In the genomic region with DNA sequence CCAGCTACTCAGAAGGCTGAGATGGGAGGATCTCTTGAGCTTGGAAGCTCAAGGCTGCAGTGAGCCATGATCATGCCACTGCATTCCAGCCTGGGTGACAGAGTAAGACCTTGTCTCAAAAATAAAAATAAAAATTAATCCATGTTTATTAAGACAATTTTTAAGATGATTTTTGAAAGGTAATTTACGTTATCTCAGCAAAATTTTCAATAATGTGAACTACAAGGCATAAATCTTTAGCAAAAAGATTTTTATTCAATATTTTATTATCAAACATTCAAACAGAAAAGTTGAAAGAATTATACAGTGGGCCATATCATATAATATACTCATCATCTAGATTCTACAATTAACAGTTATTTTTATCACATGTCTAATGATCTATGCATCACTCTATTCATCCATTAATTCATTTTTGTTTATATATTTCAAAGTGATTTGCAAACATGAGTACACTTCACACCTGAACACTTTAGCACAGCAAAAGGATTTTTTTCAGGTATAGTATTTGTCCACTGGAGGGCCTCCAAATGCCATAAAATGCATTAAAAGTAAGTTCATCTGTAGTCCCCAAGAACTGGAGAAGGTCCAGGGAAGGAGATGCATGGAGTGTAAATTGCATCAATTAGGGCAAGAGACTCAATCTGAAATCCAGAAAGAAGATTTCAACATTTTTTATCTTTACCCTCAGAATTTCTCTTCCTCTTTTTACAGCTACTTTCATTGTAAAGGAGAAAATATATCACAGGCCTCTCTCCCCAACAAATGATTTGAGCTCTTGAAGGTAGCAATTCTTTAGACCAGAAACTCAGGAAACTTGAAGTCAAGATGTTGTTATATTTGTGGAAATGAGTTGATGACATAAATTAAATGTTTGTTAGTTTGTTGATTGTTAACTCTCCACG, we compare ENCODE assay signal across 8 cellular contexts. TPM values are rescaled to one million over a fixed set of nuclear protein-coding genes. Genes with fewer than 3 reads are reported as not detected.
DNase-seq lines count a peak whose midpoint lies in the region; ATAC-seq, FAIRE-seq and TF ChIP-seq lines count a peak whose summit lies in the region.

No MANE protein-coding gene starts in this region.

- no peaks in the 10 kb centered on the region for H3K4me1 ChIP-seq in osteoblast (ENCODE audit: insufficient read depth, low read length)

- peak; percentile 46 for TF ChIP-seq CTCF in osteoblast (IDR thresholded peaks at IDR 0.05; ENCODE audit: extremely low read depth, low read depth, low read length)

- H3K27me3 ChIP-seq in osteoblast (ENCODE audit: insufficient read depth, low read length) = no peaks in the 10 kb centered on the region

- H3K27ac ChIP-seq in osteoblast (ENCODE audit: low read depth, low read length) = no peak overlapping the region

- TF ChIP-seq POLR2A in GM12892 (IDR thresholded peaks at IDR 0.05; ENCODE audit: low read depth, low read length) (no peak), erythroblast (IDR thresholded peaks at IDR 0.05; ENCODE audit: low read length) (no peak)

- DNase-seq in AML-193 (lab: John Stamatoyannopoulos, UW) (peak; percentile 91 to 94), GM12892 (ENCODE audit: insufficient read length) (no peak), M059J (ENCODE audit: low read depth) (peak; percentile 66), SHP77 (lab: John Stamatoyannopoulos, UW) (peak; percentile 21 to 63), erythroblast (lab: John Stamatoyannopoulos, UW) (peak; percentile 60 to 70), osteoblast (ENCODE audit: insufficient read length, low spot score, missing footprints) (no peak), HK-2 (ENCODE audit: unreplicated experiment) (no peak)

- no peaks in the 10 kb centered on the region for H3K79me2 ChIP-seq in osteoblast (ENCODE audit: insufficient read depth, low read length)

- peaks cover 24% of the 10 kb centered on the region for H3K36me3 ChIP-seq in osteoblast (ENCODE audit: insufficient read depth, low read length)

- no peak overlapping the region for H2AFZ ChIP-seq in osteoblast (ENCODE audit: low read length)

- H3K9me3 ChIP-seq in osteoblast (ENCODE audit: low read depth, low read length) = no peaks in the 10 kb centered on the region

- H3K4me2 ChIP-seq in osteoblast (ENCODE audit: insufficient read depth, low read length) = no peak overlapping the region

- peaks cover 3% of the 10 kb centered on the region for H4K20me1 ChIP-seq in osteoblast (ENCODE audit: insufficient read depth, low read length)

- H3K4me3 ChIP-seq in osteoblast (ENCODE audit: insufficient read depth, low read length) = no peak overlapping the region

- FAIRE-seq in GM12892 (lab: Jason Lieb, UNC) = peak; percentile 27

- ATAC-seq in GM18867 (IDR thresholded peaks at IDR 0.05; ENCODE audit: unreplicated experiment) = no peak

RNA-seq across cellular contexts. Expression of gene RSBN1L, which starts 38.6 kb away (rescaled TPM):
- polyA plus RNA-seq in GM12892 (2012; ENCODE audit: missing spikeins) = 13.2 TPM
- total RNA-seq in M059J (2014; rRNA removed; shearing (Covaris generic)) = 24.1 and 27.6 TPM in 2 replicates
- total RNA-seq in osteoblast = 15.6 and 21.4 TPM in 2 replicates

Comparison
In these comparisons a context has a peak if more than half of its experiments do, and no peak if none do; other contexts are left out.
1. DNase-seq: peak in AML-193 (2 of 2), M059J (single experiment), SHP77 (2 of 2) and erythroblast (2 of 2); none in GM12892 (single experiment), osteoblast (single experiment) and HK-2 (single experiment).